Comparison of ENCODE assay signal across 8 cellular contexts in the genomic region with DNA sequence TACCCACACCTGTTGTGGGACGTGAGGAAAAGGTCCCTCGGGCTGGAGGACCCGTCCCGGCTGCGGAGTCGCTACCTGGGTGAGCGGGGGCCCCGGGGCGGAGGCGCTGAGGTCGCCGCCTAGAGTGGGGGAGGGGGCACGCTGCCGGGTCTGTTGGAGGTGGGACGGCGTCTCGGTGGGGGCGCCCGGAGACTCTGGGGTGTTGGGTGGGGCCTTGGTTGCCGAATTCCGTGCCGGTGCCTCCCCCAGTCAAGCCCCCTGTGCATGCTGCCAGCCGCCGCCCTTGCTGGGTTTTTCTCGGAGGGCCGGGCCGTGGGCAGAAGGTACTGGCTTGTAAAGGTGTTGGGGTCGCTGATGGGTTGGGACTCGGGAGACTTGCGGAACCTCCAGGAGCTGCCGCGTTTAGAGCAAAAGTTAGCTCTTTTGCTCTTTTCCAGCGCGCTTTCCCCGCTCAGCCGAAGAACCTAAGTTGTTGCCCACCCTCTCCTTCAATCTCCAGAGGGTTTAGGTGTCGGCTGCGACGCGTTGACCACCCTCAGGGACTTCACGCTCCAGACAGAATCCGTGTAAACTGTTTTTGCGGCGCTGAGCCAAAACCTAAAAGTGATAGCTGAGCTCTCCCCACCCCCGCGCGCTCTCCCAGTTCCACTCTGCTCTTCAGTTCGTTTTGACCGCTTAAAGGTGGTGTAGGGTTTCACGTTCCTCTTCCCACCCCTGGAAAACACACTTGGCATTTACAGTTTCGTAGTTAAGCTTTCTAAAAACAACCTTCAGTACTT. TPM values are rescaled to one million over a fixed set of nuclear protein-coding genes. Genes with fewer than 3 reads are reported as not detected.
DNase-seq lines count a peak whose midpoint lies in the region; ATAC-seq and TF ChIP-seq lines count a peak whose summit lies in the region.

A gene (minus strand): TSS at position 143 of the 779 bp plus-strand sequence. CDS start 1,231 bp downstream, outside the sequence.

- TF ChIP-seq RAD21 in Ishikawa (IDR thresholded peaks at IDR 0.05; ENCODE audit: low read depth) (no peak), neural cell (conservative IDR thresholded peaks at IDR 0.05) (no peak)

- H3K27me3 ChIP-seq in CD8-positive, alpha-beta memory T cell (ENCODE audit: insufficient read depth, low read length, poor library complexity, severe bottlenecking): no peaks in the 10 kb centered on the region
- H3K27me3 ChIP-seq in neural cell (ENCODE audit: insufficient read depth, low read depth, low read length): no peaks in the 10 kb centered on the region
- H3K27me3 ChIP-seq in stomach: no peaks in the 10 kb centered on the region

- peak within 1 kb of the TSS; percentile 62 for H2AFZ ChIP-seq in neural cell (ENCODE audit: low read depth, low read length)

- no peaks in the 10 kb centered on the region for H3K9me2 ChIP-seq in neural cell (ENCODE audit: insufficient read depth, low read length)

- H3K36me3 ChIP-seq in CD8-positive, alpha-beta memory T cell (ENCODE audit: insufficient read depth, low read length): no peaks in the 10 kb centered on the region
- no peaks in the 10 kb centered on the region for H3K36me3 ChIP-seq in neural cell (ENCODE audit: insufficient read depth, low read length)
- peaks cover 0 to 5% (median 2%) of the 10 kb centered on the region in 4 donors for H3K36me3 ChIP-seq in stomach

- intact Hi-C loops in stomach (cut with DNase I; ENCODE audit: low total_unique reads): no loop called here

- H3K4me1 Mint-ChIP-seq in CD8-positive, alpha-beta memory T cell: peaks cover 35 to 66% (median 59%) of the 10 kb centered on the region in 3 donors

- TF ChIP-seq CTCF in neural cell (IDR thresholded peaks at IDR 0.05; ENCODE audit: poor library complexity, severe bottlenecking) (no peak), stomach (IDR thresholded peaks at IDR 0.05) (no peak)

- peak within 1 kb of the TSS; percentile 88 to 97 (median 94) for H3K4me3 Mint-ChIP-seq in CD8-positive, alpha-beta memory T cell

- peaks cover 0 to 19% (median 4%) of the 10 kb centered on the region in 3 donors for H3K36me3 Mint-ChIP-seq in CD8-positive, alpha-beta memory T cell

- H3K9me3 ChIP-seq in CD8-positive, alpha-beta memory T cell (ENCODE audit: low read length): no peaks in the 10 kb centered on the region
- H3K9me3 ChIP-seq in neural cell (ENCODE audit: low read length) (no peaks in the 10 kb centered on the region), stomach (no peaks in the 10 kb centered on the region)

- no peaks in the 10 kb centered on the region for H3F3A ChIP-seq in neural cell (ENCODE audit: insufficient read depth, low read length, poor library complexity, severe bottlenecking)

- WGBS in stomach, 5 donors: 0 to 1% (median 0%) methylated on average over 10 to 51 of the region's 51 CpGs

- no peaks in the 10 kb centered on the region for H3K27me3 Mint-ChIP-seq in CD8-positive, alpha-beta memory T cell

- H3K9ac ChIP-seq in neural cell (ENCODE audit: low read length): peak within 1 kb of the TSS; percentile 83

- TF ChIP-seq POLR2A in stomach (IDR thresholded peaks at IDR 0.05): no peak

- POLR2A ChIA-PET in CD8-positive, alpha-beta memory T cell (lab: Charles Lee): interaction anchor here (1.7 to 2.1 kb wide), 2 partner anchors 222 to 717 kb away, joined by 8 to 9 read pairs; a partner anchor contains a TSS

- H3K9me3 Mint-ChIP-seq in CD8-positive, alpha-beta memory T cell: no peaks in the 10 kb centered on the region

- peak within 1 kb of the TSS; percentile 100 for H3K4me3 ChIP-seq in CD8-positive, alpha-beta memory T cell (ENCODE audit: low read length)
- H3K4me3 ChIP-seq in neural cell (ENCODE audit: low read length) (peak within 1 kb of the TSS; percentile 91), stomach (peak within 1 kb of the TSS; percentile 83 to 97 (median 94))

- H3K4me1 ChIP-seq in CD8-positive, alpha-beta memory T cell (ENCODE audit: insufficient read depth, low read length): peaks cover 33% of the 10 kb centered on the region
- peaks cover under 1 to 68% (median 30%) of the 10 kb centered on the region in 4 donors for H3K4me1 ChIP-seq in stomach

- TF ChIP-seq EP300 in Ishikawa (IDR thresholded peaks at IDR 0.05; ENCODE audit: borderline replicate concordance): no peak
- no peak for TF ChIP-seq EP300 in neural cell (conservative IDR thresholded peaks at IDR 0.05; ENCODE audit: poor library complexity, severe bottlenecking)
- TF ChIP-seq EP300 in stomach (IDR thresholded peaks at IDR 0.05): no peak

- peak within 1 kb of the TSS; percentile 95 to 100 (median 98) for H3K27ac Mint-ChIP-seq in CD8-positive, alpha-beta memory T cell

- CTCF ChIA-PET in CD8-positive, alpha-beta memory T cell (lab: Charles Lee): interaction anchor here (0.8 to 2.8 kb wide), 3 partner anchors 9 to 220 kb away, joined by 3 to 10 read pairs (median 4); no protein-coding TSS in a partner anchor

- no peaks in the 10 kb centered on the region for H4K20me1 ChIP-seq in neural cell (ENCODE audit: insufficient read depth)

- peak; percentile 7 for ATAC-seq in GM21390 (IDR thresholded peaks at IDR 0.05; ENCODE audit: unreplicated experiment)

- H3K4me2 ChIP-seq in neural cell (ENCODE audit: low read length): peak within 1 kb of the TSS; percentile 34

- H3K79me2 ChIP-seq in neural cell (replicated peaks; ENCODE audit: insufficient read depth, low read length): peaks cover 45% of the 10 kb centered on the region

- H3K27ac ChIP-seq in CD8-positive, alpha-beta memory T cell (ENCODE audit: low read depth, low read length): peak within 1 kb of the TSS; percentile 96
- H3K27ac ChIP-seq in neural cell (ENCODE audit: low read length): peak within 1 kb of the TSS; percentile 97
- peak within 1 kb of the TSS; percentile 93 to 99 (median 98) for H3K27ac ChIP-seq in stomach

- DNase-seq in CD8-positive, alpha-beta memory T cell: peak; percentile 60 to 85 (median 72)
- peak; percentile 77 for DNase-seq in RKO (ENCODE audit: low spot score)
- DNase-seq in activated effector memory CD4-positive, alpha-beta T cell treated with anti-CD3 and anti-CD28 coated beads, Interleukin-2, amount 50 U/mL, for 16 hours: peak; percentile 86
- peak; percentile 42 for DNase-seq in fibroblast of the conjunctiva (ENCODE audit: low read depth)
- DNase-seq in stomach: peak; percentile 76

TF ChIP-seq in Ishikawa, 13 proteins besides CTCF, POLR2A, EP300 and RAD21 (continues in another document):
- TF ChIP-seq TAF1 (IDR thresholded peaks at IDR 0.05; ENCODE audit: low read depth) (peak; percentile 13; the same call in 1 of the 2 replicates), CREB1 (IDR thresholded peaks at IDR 0.05; ENCODE audit: low read depth) (no peak), TCF12 (IDR thresholded peaks at IDR 0.05; ENCODE audit: low read depth) (no peak), FOXM1 (IDR thresholded peaks at IDR 0.05; ENCODE audit: borderline replicate concordance, low read depth) (no peak), TEAD4 (IDR thresholded peaks at IDR 0.05) (no peak), ZBTB7A (IDR thresholded peaks at IDR 0.05; ENCODE audit: low read depth) (no peak; the same call in 1 of the 2 replicates), CEBPB (IDR thresholded peaks at IDR 0.05) (no peak; the same call in 1 of the 2 replicates), NFIC (IDR thresholded peaks at IDR 0.05) (peak; percentile 62; the same call in 1 of the 2 replicates), YY1 (IDR thresholded peaks at IDR 0.05; ENCODE audit: low read depth) (no peak), EGR1 (IDR thresholded peaks at IDR 0.05) (peak; percentile 82)
- TF ChIP-seq, protein P1, sequence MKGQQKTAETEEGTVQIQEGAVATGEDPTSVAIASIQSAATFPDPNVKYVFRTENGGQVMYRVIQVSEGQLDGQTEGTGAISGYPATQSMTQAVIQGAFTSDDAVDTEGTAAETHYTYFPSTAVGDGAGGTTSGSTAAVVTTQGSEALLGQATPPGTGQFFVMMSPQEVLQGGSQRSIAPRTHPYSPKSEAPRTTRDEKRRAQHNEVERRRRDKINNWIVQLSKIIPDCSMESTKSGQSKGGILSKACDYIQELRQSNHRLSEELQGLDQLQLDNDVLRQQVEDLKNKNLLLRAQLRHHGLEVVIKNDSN (IDR thresholded peaks at IDR 0.05): no peak
- TF ChIP-seq, protein P2, sequence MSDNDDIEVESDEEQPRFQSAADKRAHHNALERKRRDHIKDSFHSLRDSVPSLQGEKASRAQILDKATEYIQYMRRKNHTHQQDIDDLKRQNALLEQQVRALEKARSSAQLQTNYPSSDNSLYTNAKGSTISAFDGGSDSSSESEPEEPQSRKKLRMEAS (IDR thresholded peaks at IDR 0.05): no peak

TF ChIP-seq in neural cell, 6 proteins besides CTCF, POLR2A, EP300 and RAD21:
- TF ChIP-seq TAF1 (IDR thresholded peaks at IDR 0.05; ENCODE audit: low read depth) (no peak), POLR2AphosphoS5 (IDR thresholded peaks at IDR 0.05) (no peak), MXI1 (conservative IDR thresholded peaks at IDR 0.05; ENCODE audit: poor library complexity, severe bottlenecking) (peak; percentile 10)
- TF ChIP-seq, protein P3, sequence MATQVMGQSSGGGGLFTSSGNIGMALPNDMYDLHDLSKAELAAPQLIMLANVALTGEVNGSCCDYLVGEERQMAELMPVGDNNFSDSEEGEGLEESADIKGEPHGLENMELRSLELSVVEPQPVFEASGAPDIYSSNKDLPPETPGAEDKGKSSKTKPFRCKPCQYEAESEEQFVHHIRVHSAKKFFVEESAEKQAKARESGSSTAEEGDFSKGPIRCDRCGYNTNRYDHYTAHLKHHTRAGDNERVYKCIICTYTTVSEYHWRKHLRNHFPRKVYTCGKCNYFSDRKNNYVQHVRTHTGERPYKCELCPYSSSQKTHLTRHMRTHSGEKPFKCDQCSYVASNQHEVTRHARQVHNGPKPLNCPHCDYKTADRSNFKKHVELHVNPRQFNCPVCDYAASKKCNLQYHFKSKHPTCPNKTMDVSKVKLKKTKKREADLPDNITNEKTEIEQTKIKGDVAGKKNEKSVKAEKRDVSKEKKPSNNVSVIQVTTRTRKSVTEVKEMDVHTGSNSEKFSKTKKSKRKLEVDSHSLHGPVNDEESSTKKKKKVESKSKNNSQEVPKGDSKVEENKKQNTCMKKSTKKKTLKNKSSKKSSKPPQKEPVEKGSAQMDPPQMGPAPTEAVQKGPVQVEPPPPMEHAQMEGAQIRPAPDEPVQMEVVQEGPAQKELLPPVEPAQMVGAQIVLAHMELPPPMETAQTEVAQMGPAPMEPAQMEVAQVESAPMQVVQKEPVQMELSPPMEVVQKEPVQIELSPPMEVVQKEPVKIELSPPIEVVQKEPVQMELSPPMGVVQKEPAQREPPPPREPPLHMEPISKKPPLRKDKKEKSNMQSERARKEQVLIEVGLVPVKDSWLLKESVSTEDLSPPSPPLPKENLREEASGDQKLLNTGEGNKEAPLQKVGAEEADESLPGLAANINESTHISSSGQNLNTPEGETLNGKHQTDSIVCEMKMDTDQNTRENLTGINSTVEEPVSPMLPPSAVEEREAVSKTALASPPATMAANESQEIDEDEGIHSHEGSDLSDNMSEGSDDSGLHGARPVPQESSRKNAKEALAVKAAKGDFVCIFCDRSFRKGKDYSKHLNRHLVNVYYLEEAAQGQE (IDR thresholded peaks at IDR 0.05; ENCODE audit: borderline replicate concordance): no peak
TF ChIP-seq in neural cell: peak in this region for 1.

RNA-seq across cellular contexts. Expression of the gene that starts here (rescaled TPM):
- total RNA-seq in CD8-positive, alpha-beta memory T cell: 10 to 100 TPM; 56.1 to 57.0 TPM
- polyA plus RNA-seq in CD8-positive, alpha-beta memory T cell: 92.4 TPM
- polyA plus RNA-seq in neural cell (104 and 107 TPM in 2 replicates), stomach (100 to 1,000 TPM; 174 to 271 (median 201) TPM)
- polyA minus RNA-seq in neural cell: 29.5 and 34.0 TPM in 2 replicates
- 10 to 100 TPM; 47.2 to 68.1 (median 54.9) TPM for total RNA-seq in stomach

Comparison
In these comparisons a context has a peak if more than half of its experiments do, and no peak if none do; other contexts are left out.
1. Peak in every context shown above with its lines: DNase-seq, ATAC-seq, H3K4me3 ChIP-seq and H3K27ac ChIP-seq.